ENCODE assay signal across 19 cellular contexts in genomic region chr12:104292872-104293794, GRCh38. TPM values are rescaled to one million over a fixed set of nuclear protein-coding genes. Genes with fewer than 3 reads are reported as not detected.
DNase-seq lines count a peak whose midpoint lies in the region; ATAC-seq and TF ChIP-seq lines count a peak whose summit lies in the region.
"Had no signal": no experiment of that assay in that cellular context is flagged by ENCODE, and none has a peak within 500 bp of the region (broad histone marks: within the 10 kb centered on the region; RNA-seq: fewer than 3 reads in every experiment).

No MANE protein-coding gene starts in this region.

- no peak overlapping the region for H3K4me2 ChIP-seq in SK-N-SH
- H3K4me2 ChIP-seq in skeletal muscle satellite cell (ENCODE audit: low read length), result peak overlapping the region; percentile 34

- CTCF ChIA-PET in SK-N-SH (lab: Yijun Ruan, JAX), result interaction anchor here (0.9 to 1.5 kb wide), 3 partner anchors 82 to 184 kb away, joined by 3 to 4 read pairs (median 3); no protein-coding TSS in a partner anchor

- H3K9ac ChIP-seq in SK-N-SH (no peak overlapping the region), skeletal muscle satellite cell (ENCODE audit: low read depth, low read length) (peak overlapping the region; percentile 10)

- H3K9me3 Mint-ChIP-seq in endothelial cell (ENCODE audit: unreplicated experiment), result no peaks in the 10 kb centered on the region
- H3K9me3 Mint-ChIP-seq: activated naive CD8-positive, alpha-beta T cell treated with anti-CD3 and anti-CD28 coated beads, Interleukin-2, amount 10 ng/mL, durations not matched to agents 7 days and 5 days; CD8-positive, alpha-beta T cell had no signal

- H3F3A ChIP-seq in SK-N-SH (replicated peaks; ENCODE audit: insufficient read depth), result no peaks in the 10 kb centered on the region

- H3K79me2 ChIP-seq in SK-N-SH (ENCODE audit: insufficient read depth), result peaks cover 98% of the 10 kb centered on the region

- peaks cover 36% of the 10 kb centered on the region for H3K4me1 Mint-ChIP-seq in T-helper 17 cell
- H3K4me1 Mint-ChIP-seq in endothelial cell (ENCODE audit: unreplicated experiment), result peaks cover 17% of the 10 kb centered on the region

- peaks cover 34 to 53% of the 10 kb centered on the region in 2 experiments for H3K36me3 ChIP-seq in SK-N-SH (replicated peaks in 1 of 2; ENCODE audit: control insufficient read depth in 1 of 2, insufficient read depth in 2 of 2, low read length in 1 of 2)
- peaks cover 71% of the 10 kb centered on the region for H3K36me3 ChIP-seq in skeletal muscle satellite cell (ENCODE audit: insufficient read depth, low read length)
- peaks cover 0 to 53% (median 7%) of the 10 kb centered on the region in 3 donors for H3K36me3 ChIP-seq in tibial nerve

- H3K4me1 ChIP-seq in SK-N-SH (ENCODE audit: control insufficient read depth in 1 of 2, insufficient read depth in 2 of 2, low read depth in 1 of 2, low read length in 1 of 2) (peaks cover 7 to 10% of the 10 kb centered on the region in 2 experiments; a peak in 3 of 4 replicates), skeletal muscle satellite cell (ENCODE audit: control insufficient read depth, insufficient read depth, low read length) (peaks cover 32% of the 10 kb centered on the region), tibial nerve (peaks cover 0 to 52% (median 12%) of the 10 kb centered on the region in 4 donors)

- intact Hi-C loops in lower leg skin (cut with DNase I; ENCODE audit: low total_unique reads), result no loop called here

- TF ChIP-seq CTCF in SK-N-SH (IDR thresholded peaks at IDR 0.05) (no peak), endothelial cell (IDR thresholded peaks at IDR 0.05; ENCODE audit: unreplicated experiment) (no peak), lower leg skin (IDR thresholded peaks at IDR 0.05) (no peak), tibial nerve (IDR thresholded peaks at IDR 0.05) (no peak), GM10266 (IDR thresholded peaks at IDR 0.05; ENCODE audit: control insufficient read depth, insufficient read depth, low read depth, missing control alignments) (no peak)

- 73% methylated on average over 12 of the region's 12 CpGs for WGBS in SK-N-SH (ENCODE audit: low lambda C conversion rate)
- WGBS in lower leg skin, 2 donors, result 93 to 97% methylated on average over 12 of the region's 12 CpGs
- WGBS in tibial nerve, 2 donors, result 95% methylated on average over 12 of the region's 12 CpGs

- peaks cover 7% of the 10 kb centered on the region for H3K36me3 Mint-ChIP-seq in T-helper 17 cell (ENCODE audit: low read depth)
- peaks cover 22% of the 10 kb centered on the region for H3K36me3 Mint-ChIP-seq in endothelial cell (ENCODE audit: low read depth, unreplicated experiment)

- no peaks in the 10 kb centered on the region for H3K9me2 ChIP-seq in SK-N-SH

- DNase-seq in SK-N-SH (no peak), T-helper 17 cell (no peak), endothelial cell (ENCODE audit: low spot score) (no peak), lower leg skin (ENCODE audit: low spot score in 2 of 2) (no peak), tibial nerve (ENCODE audit: low spot score in 2 of 2) (no peak), GM10266 (ENCODE audit: extremely low spot score) (no peak)
- DNase-seq: activated naive CD8-positive, alpha-beta T cell treated with anti-CD3 and anti-CD28 coated beads, Interleukin-2, amount 10 ng/mL, durations not matched to agents 7 days and 5 days; CD8-positive, alpha-beta T cell; cerebellar nuclear complex; DND-41; NCI-H526 treated with DMSO at 0.1 percent for 48 hours; pancreas; T1000 had no signal

- POLR2A ChIA-PET in SK-N-SH (lab: Yijun Ruan, JAX), result no interaction called here

- H4K20me1 ChIP-seq in SK-N-SH (ENCODE audit: insufficient read depth), result peaks cover 84% of the 10 kb centered on the region

- H2AFZ ChIP-seq in SK-N-SH (ENCODE audit: low read depth), result no peak overlapping the region

- no peak; the same call in 2 of the 3 replicates for ATAC-seq in SK-N-SH treated with all-trans-retinoic acid at 6 μM for 48 hours
- no peak for ATAC-seq in T-helper 17 cell
- ATAC-seq: CD8-positive, alpha-beta T cell; pancreas had no signal

- no peak overlapping the region for H3K4me3 Mint-ChIP-seq in T-helper 17 cell
- H3K4me3 Mint-ChIP-seq in endothelial cell (ENCODE audit: unreplicated experiment), result peak overlapping the region; percentile 49
- H3K4me3 Mint-ChIP-seq: activated naive CD8-positive, alpha-beta T cell treated with anti-CD3 and anti-CD28 coated beads, Interleukin-2, amount 10 ng/mL, durations not matched to agents 7 days and 5 days; CD8-positive, alpha-beta T cell had no signal

- TF ChIP-seq POLR2A in lower leg skin (IDR thresholded peaks at IDR 0.05) (no peak), tibial nerve (IDR thresholded peaks at IDR 0.05) (no peak)

- no peaks in the 10 kb centered on the region for H3K27me3 ChIP-seq in SK-N-SH (ENCODE audit: insufficient read depth)
- H3K27me3 ChIP-seq in skeletal muscle satellite cell (ENCODE audit: control insufficient read depth, insufficient read depth, low read length), result no peaks in the 10 kb centered on the region
- no peaks in the 10 kb centered on the region for H3K27me3 ChIP-seq in tibial nerve
- H3K27me3 ChIP-seq: pancreas, SJSA1, thyroid gland had no signal

- TF ChIP-seq EP300 in SK-N-SH (IDR thresholded peaks at IDR 0.05; ENCODE audit: borderline replicate concordance in 1 of 2, low read depth in 1 of 2, low read length in 1 of 2), result no peak
- no peak for TF ChIP-seq EP300 in tibial nerve (IDR thresholded peaks at IDR 0.05)

- no peak overlapping the region for H3K27ac ChIP-seq in SK-N-SH (ENCODE audit: low read depth in 2 of 2, low read length in 1 of 2)
- H3K27ac ChIP-seq in tibial nerve, result no peak overlapping the region
- H3K27ac ChIP-seq: 22Rv1, pancreas, SJSA1, thyroid gland had no signal

- TF ChIP-seq RAD21 in SK-N-SH (IDR thresholded peaks at IDR 0.05; ENCODE audit: low read length), result no peak

- H3K27ac Mint-ChIP-seq in T-helper 17 cell (peak overlapping the region; percentile 34), endothelial cell (ENCODE audit: unreplicated experiment) (peak overlapping the region; percentile 10)
- H3K27ac Mint-ChIP-seq: activated naive CD8-positive, alpha-beta T cell treated with anti-CD3 and anti-CD28 coated beads, Interleukin-2, amount 10 ng/mL, durations not matched to agents 7 days and 5 days; CD8-positive, alpha-beta T cell had no signal

- no peaks in the 10 kb centered on the region for H3K27me3 Mint-ChIP-seq in T-helper 17 cell
- H3K27me3 Mint-ChIP-seq in endothelial cell (ENCODE audit: unreplicated experiment), result peaks cover 2% of the 10 kb centered on the region
- H3K27me3 Mint-ChIP-seq: activated naive CD8-positive, alpha-beta T cell treated with anti-CD3 and anti-CD28 coated beads, Interleukin-2, amount 10 ng/mL, durations not matched to agents 7 days and 5 days had no signal

- H3K4me3 ChIP-seq in SK-N-SH (ENCODE audit: low read depth in 2 of 2, low read length in 1 of 2), result no peak overlapping the region
- no peak overlapping the region for H3K4me3 ChIP-seq in skeletal muscle satellite cell (ENCODE audit: low read length)
- H3K4me3 ChIP-seq in lower leg skin (ENCODE audit: low read depth, poor library complexity, severe bottlenecking), result no peak overlapping the region
- no peak overlapping the region for H3K4me3 ChIP-seq in tibial nerve
- H3K4me3 ChIP-seq: pancreas, SJSA1, skin epidermis, thyroid gland had no signal

- H3K9me3 ChIP-seq in SK-N-SH (no peaks in the 10 kb centered on the region), T-helper 17 cell (ENCODE audit: control insufficient read depth, low read length, poor library complexity, severe bottlenecking) (no peaks in the 10 kb centered on the region), skeletal muscle satellite cell (replicated peaks; ENCODE audit: low read length) (no peaks in the 10 kb centered on the region), tibial nerve (no peaks in the 10 kb centered on the region)
- H3K9me3 ChIP-seq: pancreas, SJSA1, thyroid gland had no signal

TF ChIP-seq in SK-N-SH, 30 proteins besides CTCF, POLR2A, EP300 and RAD21:
- TF ChIP-seq RCOR1 (IDR thresholded peaks at IDR 0.05; ENCODE audit: low read length), result no peak
- TF ChIP-seq SIN3A (IDR thresholded peaks at IDR 0.05; ENCODE audit: borderline replicate concordance, low read depth, low read length), result no peak
- TF ChIP-seq YY1 (IDR thresholded peaks at IDR 0.05; ENCODE audit: low read depth), result no peak
- TF ChIP-seq PBX3 (IDR thresholded peaks at IDR 0.05), result 0 out of 2 replicates have a peak, but pooled peaks have one; percentile 12

TF ChIP-seq in SK-N-SH treated with all-trans-retinoic acid at 6 μM for 48 hours, 23 proteins besides CTCF, POLR2A, EP300 and RAD21 (continues in another document):
- TF ChIP-seq OSR1 (CRISPR knock-in tag; IDR thresholded peaks at IDR 0.05) (no peak), CSRNP3 (CRISPR knock-in tag; IDR thresholded peaks at IDR 0.05) (no peak), ZNF8 (CRISPR knock-in tag; IDR thresholded peaks at IDR 0.05) (no peak), ZFP30 (CRISPR knock-in tag; IDR thresholded peaks at IDR 0.05) (no peak)

RNA-seq across cellular contexts. Expression of gene EID3, which starts 10.4 kb away (rescaled TPM):
- polyA plus RNA-seq in SK-N-SH (2012; rRNA removed), result 0.75 and 0.92 TPM in 2 replicates
- 0.33 and 0.43 TPM in 2 replicates for polyA plus RNA-seq in SK-N-SH (2012; cell fraction: cytosol; rRNA removed)
- 3.8 and 4.5 TPM in 2 replicates for polyA plus RNA-seq in SK-N-SH (2012; cell fraction: nucleus; rRNA removed)
- total RNA-seq in T-helper 17 cell (10 to 100 TPM; 12.2 to 13.7 TPM), endothelial cell (ENCODE audit: unreplicated experiment) (2.2 TPM), lower leg skin (1 to 10 TPM; 1.1 to 3.6 (median 3.1) TPM), tibial nerve (10 to 100 TPM in 2 of 4 donors, 1 to 10 TPM in 2; 9.6 to 13.2 (median 10.0) TPM)
- 4.4 and 10.1 TPM in 2 replicates for total RNA-seq in skeletal muscle satellite cell (2012; rRNA removed)
